In the genomic region with DNA sequence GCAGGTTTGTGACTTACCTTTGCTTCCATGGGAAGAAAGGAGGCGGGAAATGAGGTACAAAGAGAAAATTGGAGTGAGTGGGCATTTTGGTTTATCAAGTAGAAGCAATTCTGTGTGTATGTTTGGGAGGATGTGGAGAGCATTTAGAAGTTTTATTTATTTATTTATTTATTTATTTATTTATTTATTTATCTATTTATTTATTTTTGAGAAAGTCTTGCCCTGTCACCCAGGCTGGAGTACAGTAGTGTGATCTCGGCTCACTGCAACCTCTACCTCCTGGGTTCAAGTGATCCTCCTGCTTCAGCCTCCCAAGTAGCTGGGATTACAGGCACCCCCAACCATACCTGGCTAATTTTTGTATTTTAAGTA, we compare ENCODE assay signal across 6 cellular contexts.
DNase-seq lines count a peak whose midpoint lies in the region; ATAC-seq and TF ChIP-seq lines count a peak whose summit lies in the region.
"Not testable (repeated sequence)": the region's sequence is repeated elsewhere in the genome, so short reads cannot be mapped to it uniquely, and the experiment has no call there.

No MANE protein-coding gene starts in this region.

- H3K9ac ChIP-seq in endodermal cell (ENCODE audit: extremely low read depth, low read length, poor library complexity, severe bottlenecking); smooth muscle cell (ENCODE audit: low read depth): not testable (repeated sequence)

- DNase-seq in GM23338 (ENCODE audit: low spot score); endodermal cell; hepatocyte (ENCODE audit: low spot score); nephron progenitor cell; smooth muscle cell (lab: John Stamatoyannopoulos, UW; ENCODE audit: unreplicated experiment): not testable (repeated sequence)

- not testable (repeated sequence) for TF ChIP-seq CTCF in GM23338 (conservative IDR thresholded peaks at IDR 0.05; ENCODE audit: low read depth in 2 of 2); endodermal cell (conservative IDR thresholded peaks at IDR 0.05); hepatocyte (IDR thresholded peaks at IDR 0.05; ENCODE audit: poor library complexity); nephron progenitor cell (IDR thresholded peaks at IDR 0.05); smooth muscle cell (IDR thresholded peaks at IDR 0.05; ENCODE audit: borderline replicate concordance, insufficient read depth, poor library complexity, severe bottlenecking)

- H3K9me3 Mint-ChIP-seq in GM23338, endodermal cell, nephron progenitor cell: not testable (repeated sequence)

- H3K27ac Mint-ChIP-seq in GM23338 = not testable (repeated sequence)
- H3K27ac Mint-ChIP-seq in endodermal cell (peak overlapping the region; percentile 65), nephron progenitor cell (peak overlapping the region; percentile 32)

- not testable (repeated sequence) for H3K4me3 ChIP-seq in GM23338; endodermal cell (ENCODE audit: low read length); hepatocyte; smooth muscle cell

- H3K9me3 ChIP-seq in KOPT-K1 (ENCODE audit: insufficient read depth, low read length, poor library complexity, severe bottlenecking); endodermal cell (ENCODE audit: control insufficient read depth, low read length); hepatocyte (ENCODE audit: low read depth); smooth muscle cell (replicated peaks; ENCODE audit: low read depth): not testable (repeated sequence)

- H3K27ac ChIP-seq in GM23338 (ENCODE audit: low read depth) (peak overlapping the region; percentile 42; the same call in 1 of the 2 replicates), KOPT-K1 (ENCODE audit: low read depth, low read length, poor library complexity, severe bottlenecking) (peak overlapping the region; percentile 50), hepatocyte (peak overlapping the region; percentile 61), smooth muscle cell (ENCODE audit: low read depth) (peak overlapping the region; percentile 84)
- H3K27ac ChIP-seq in endodermal cell (ENCODE audit: low read depth, low read length) = not testable (repeated sequence)

- not testable (repeated sequence) for H3K27me3 Mint-ChIP-seq in GM23338 (ENCODE audit: insufficient read depth, low read depth, poor library complexity); nephron progenitor cell (ENCODE audit: low read depth, poor library complexity)
- H3K27me3 Mint-ChIP-seq in endodermal cell (ENCODE audit: insufficient read depth) = peaks cover 11% of the 10 kb centered on the region

- not testable (repeated sequence) for H3K36me3 ChIP-seq in GM23338 (ENCODE audit: insufficient read depth); KOPT-K1 (ENCODE audit: insufficient read depth, low read length); endodermal cell (ENCODE audit: control insufficient read depth, insufficient read depth, low read length); hepatocyte (replicated peaks; ENCODE audit: insufficient read depth, low read depth); smooth muscle cell (ENCODE audit: low read depth)

- H3K4me2 ChIP-seq in GM23338 (peak overlapping the region; percentile 30), smooth muscle cell (peak overlapping the region; percentile 61)
- not testable (repeated sequence) for H3K4me2 ChIP-seq in hepatocyte

- not testable (repeated sequence) for H3K4me3 Mint-ChIP-seq in GM23338, endodermal cell, nephron progenitor cell

- H3K36me3 Mint-ChIP-seq in GM23338 (ENCODE audit: low read depth); endodermal cell (ENCODE audit: low read depth): not testable (repeated sequence)
- peaks cover 26% of the 10 kb centered on the region for H3K36me3 Mint-ChIP-seq in nephron progenitor cell (ENCODE audit: low read depth)

- H3K79me2 ChIP-seq in GM23338 (replicated peaks; ENCODE audit: insufficient read depth) = not testable (repeated sequence)
- H3K79me2 ChIP-seq in hepatocyte (peaks cover 16% of the 10 kb centered on the region), smooth muscle cell (ENCODE audit: low read depth) (peaks cover 26% of the 10 kb centered on the region)

- H3F3A ChIP-seq in GM23338 (replicated peaks; ENCODE audit: low read depth) = not testable (repeated sequence)
- peaks cover 21% of the 10 kb centered on the region for H3F3A ChIP-seq in smooth muscle cell (ENCODE audit: low read depth)

- WGBS in endodermal cell (ENCODE audit: insufficient coverage in 1 of 2, insufficient read length in 1 of 2), 2 experiments = 86% methylated on average over 2 of the region's 2 CpGs; no CpG with 5 or more reads in 1 of the 2 experiments
- WGBS in hepatocyte (ENCODE audit: low lambda C conversion rate, missing lambda C conversion rate) = 98% methylated on average over 2 of the region's 2 CpGs
- 98% methylated on average over 2 of the region's 2 CpGs for WGBS in smooth muscle cell (ENCODE audit: low lambda C conversion rate)

- H2AFZ ChIP-seq in GM23338 = peak overlapping the region; percentile 25; the same call in 1 of the 2 replicates
- not testable (repeated sequence) for H2AFZ ChIP-seq in hepatocyte; smooth muscle cell (ENCODE audit: low read depth)

- not testable (repeated sequence) for ATAC-seq in GM23338

- not testable (repeated sequence) for H3K9me2 ChIP-seq in GM23338 (ENCODE audit: insufficient read depth); hepatocyte (replicated peaks; ENCODE audit: insufficient read depth)

- not testable (repeated sequence) for H3K27me3 ChIP-seq in GM23338 (ENCODE audit: insufficient read depth); endodermal cell (ENCODE audit: control insufficient read depth, insufficient read depth, low read length, poor library complexity, severe bottlenecking); hepatocyte; smooth muscle cell (ENCODE audit: low read depth)

- H3K4me1 Mint-ChIP-seq in GM23338 = peaks cover 13% of the 10 kb centered on the region
- peaks cover 18% of the 10 kb centered on the region for H3K4me1 Mint-ChIP-seq in endodermal cell
- peaks cover 63% of the 10 kb centered on the region for H3K4me1 Mint-ChIP-seq in nephron progenitor cell

- H4K20me1 ChIP-seq in GM23338 (replicated peaks; ENCODE audit: insufficient read depth); hepatocyte (ENCODE audit: insufficient read depth, poor library complexity, severe bottlenecking): not testable (repeated sequence)
- H4K20me1 ChIP-seq in smooth muscle cell (ENCODE audit: low read depth) = peaks cover 30% of the 10 kb centered on the region

- H3K4me1 ChIP-seq in GM23338 (ENCODE audit: insufficient read depth); endodermal cell (ENCODE audit: control insufficient read depth, insufficient read depth, low read length); hepatocyte (ENCODE audit: insufficient read depth); smooth muscle cell (ENCODE audit: low read depth): not testable (repeated sequence)
